8 cellular contexts compared by ENCODE assay signal in genomic region chr10:77836299-77836820, GRCh38.
DNase-seq lines count a peak whose midpoint lies in the region; ATAC-seq and TF ChIP-seq lines count a peak whose summit lies in the region.

No MANE protein-coding gene starts in this region.

- peak overlapping the region; percentile 86 to 89 for H3K27ac Mint-ChIP-seq in T-cell

- no peaks in the 10 kb centered on the region for H3F3A ChIP-seq in DOHH2 (ENCODE audit: control insufficient read depth, insufficient read depth)

- CTCF ChIA-PET in T-cell (lab: Charles Lee) = interaction anchor here (0.6 to 3.7 kb wide), 8 partner anchors 12 to 1448 kb away, joined by 3 to 23 read pairs (median 4); no protein-coding TSS in a partner anchor

- no peaks in the 10 kb centered on the region for H3K9me2 ChIP-seq in DOHH2 (replicated peaks; ENCODE audit: control insufficient read depth, low read length)

- no peaks in the 10 kb centered on the region for H4K20me1 ChIP-seq in DOHH2 (ENCODE audit: control insufficient read depth, insufficient read depth, low read depth, low read length)

- H3K9me3 ChIP-seq in DOHH2 (ENCODE audit: control insufficient read depth, insufficient read depth, low read length) = no peaks in the 10 kb centered on the region
- H3K9me3 ChIP-seq in adrenal gland (replicated peaks in 1 of 3) = no peaks in the 10 kb centered on the region

- POLR2A ChIA-PET in T-cell (lab: Charles Lee) = no interaction called here

- WGBS in adrenal gland, 4 donors = 43 to 50% (median 43%) methylated on average over 11 of the region's 11 CpGs
- WGBS in lower leg skin, 2 donors = 35 to 42% methylated on average over 11 of the region's 11 CpGs

- TF ChIP-seq POLR2A in adrenal gland (IDR thresholded peaks at IDR 0.05) = peak; percentile 45 to 52
- no peak for TF ChIP-seq POLR2A in lower leg skin (IDR thresholded peaks at IDR 0.05)

- H3K4me1 Mint-ChIP-seq in T-cell = peaks cover 11 to 39% (median 32%) of the 10 kb centered on the region in 3 donors

- ATAC-seq in HG03108 (IDR thresholded peaks at IDR 0.05; ENCODE audit: unreplicated experiment) (peak; percentile 67), T-cell (replicated peaks in 1 of 4) (peak; percentile 80 to 92 (median 84))

- H3K27me3 ChIP-seq in DOHH2 (ENCODE audit: control insufficient read depth, low read length) (no peaks in the 10 kb centered on the region), adrenal gland (no peaks in the 10 kb centered on the region)

- H3K9me3 Mint-ChIP-seq in T-cell = no peaks in the 10 kb centered on the region

- peak overlapping the region; percentile 71 for H3K4me2 ChIP-seq in DOHH2 (ENCODE audit: low read length)

- peak overlapping the region; percentile 48 for H3K4me3 ChIP-seq in DOHH2 (ENCODE audit: low read length)
- no peak overlapping the region for H3K4me3 ChIP-seq in adrenal gland
- H3K4me3 ChIP-seq in lower leg skin (ENCODE audit: low read depth, poor library complexity, severe bottlenecking) = no peak overlapping the region

- peak overlapping the region; percentile 71 for H3K27ac ChIP-seq in DOHH2 (ENCODE audit: low read depth, low read length)
- H3K27ac ChIP-seq in adrenal gland = peak overlapping the region in 4 of 5 donors; percentile 43 to 87 (median 76)

- DNase-seq in T-cell (peak; percentile 39 to 89 (median 77)), adrenal gland (peak; percentile 66 to 96 (median 82)), lower leg skin (ENCODE audit: low spot score in 2 of 2) (peak; percentile 79 to 93), HuH-7.5 (ENCODE audit: low spot score) (no peak), NCI-H1930 (lab: John Stamatoyannopoulos, UW) (no peak)
- peak; percentile 21 to 27 for DNase-seq in stimulated activated CD8-positive, alpha-beta memory T cell treated with anti-CD3 and anti-CD28 coated beads, Interleukin-15, amount 100 ng/mL, for 4 hours (ENCODE audit: low read depth in 2 of 2)

- no peaks in the 10 kb centered on the region for H3K36me3 Mint-ChIP-seq in T-cell

- no peaks in the 10 kb centered on the region for H3K36me3 ChIP-seq in DOHH2 (ENCODE audit: control insufficient read depth, low read length)
- H3K36me3 ChIP-seq in adrenal gland (replicated peaks in 1 of 2) = peaks cover 0 to 70% of the 10 kb centered on the region in 2 donors

- H3K4me1 ChIP-seq in DOHH2 (ENCODE audit: control insufficient read depth, low read length) (peaks cover 23% of the 10 kb centered on the region), adrenal gland (replicated peaks in 1 of 2) (peaks cover 9 to 55% of the 10 kb centered on the region in 2 donors)

- H3K4me3 Mint-ChIP-seq in T-cell = peak overlapping the region; percentile 47 to 69 (median 58)

- H3K79me2 ChIP-seq in DOHH2 (ENCODE audit: control insufficient read depth, low read length) = no peaks in the 10 kb centered on the region

- intact Hi-C loops in adrenal gland (cut with DNase I) = no loop called here
- intact Hi-C loops in lower leg skin (cut with DNase I; ENCODE audit: low total_unique reads) = no loop called here

- TF ChIP-seq CTCF in DOHH2 (IDR thresholded peaks at IDR 0.05; ENCODE audit: low read depth, low read length, poor library complexity, severe bottlenecking) = no peak
- TF ChIP-seq CTCF in adrenal gland (IDR thresholded peaks at IDR 0.05) = no peak
- no peak for TF ChIP-seq CTCF in lower leg skin (IDR thresholded peaks at IDR 0.05)

- no peaks in the 10 kb centered on the region for H3K27me3 Mint-ChIP-seq in T-cell

Comparison
In these comparisons a context has a peak if more than half of its experiments do, and no peak if none do; other contexts are left out.
1. DNase-seq: peak in T-cell (34 of 34), adrenal gland (7 of 7), lower leg skin (2 of 2) and stimulated activated CD8-positive, alpha-beta memory T cell treated with anti-CD3 and anti-CD28 coated beads, Interleukin-15, amount 100 ng/mL, for 4 hours (2 of 2); none in HuH-7.5 (single experiment) and NCI-H1930 (0 of 2).
2. POLR2A ChIP-seq: peak in adrenal gland (2 of 2); none in lower leg skin (0 of 2).